9 cellular contexts compared by ENCODE assay signal in genomic region chr4:144355809-144356757, GRCh38.
A peak's percentile ranks its signal among the peaks of the same experiment; 100 is the strongest.
DNase-seq lines count a peak whose midpoint lies in the region; ATAC-seq and TF ChIP-seq lines count a peak whose summit lies in the region.
"Had no signal": no experiment of that assay in that cellular context is flagged by ENCODE, and none has a peak within 500 bp of the region (broad histone marks: within the 10 kb centered on the region; RNA-seq: fewer than 3 reads in every experiment).

No MANE protein-coding gene starts in this region.

- H3K27me3 ChIP-seq in BJ (ENCODE audit: control insufficient read depth, insufficient read depth, low read length), result peaks cover 16% of the 10 kb centered on the region
- no peaks in the 10 kb centered on the region for H3K27me3 ChIP-seq in neuronal stem cell (ENCODE audit: control insufficient read depth in 3 of 3, insufficient read depth in 3 of 3, low read depth in 1 of 3, low read length in 3 of 3)

- no peak overlapping the region for H2BK15ac ChIP-seq in neuronal stem cell (ENCODE audit: low read length)

- WGBS in neuronal stem cell (ENCODE audit: extremely low coverage in 2 of 2, insufficient read length in 2 of 2, insufficient replicate concordance in 1 of 2), 2 donors, result no CpG with 5 or more reads among the region's 10 CpGs

- no peak overlapping the region for H2BK120ac ChIP-seq in neuronal stem cell (ENCODE audit: low read depth, low read length)

- H3K9me3 ChIP-seq in neuronal stem cell (replicated peaks in 1 of 2; ENCODE audit: control insufficient read depth in 2 of 2, insufficient read depth in 1 of 2, low read depth in 1 of 2, low read length in 2 of 2), result no peaks in the 10 kb centered on the region
- H3K9me3 ChIP-seq: neutrophil had no signal

- H2BK12ac ChIP-seq in neuronal stem cell (ENCODE audit: low read length), result no peak overlapping the region

- DNase-seq in BJ (ENCODE audit: low read depth), result peak; percentile 44
- peak; percentile 88 for DNase-seq in NOMO-1 treated with dmso at 0.1 percent for 144 hours (lab: John Stamatoyannopoulos, UW; ENCODE audit: unreplicated experiment)
- DNase-seq in dedifferentiated amniotic fluid mesenchymal stem cell (ENCODE audit: extremely low spot score), result peak; percentile 86
- DNase-seq in neuronal stem cell (ENCODE audit: low spot score), result peak; percentile 80
- no peak for DNase-seq in germinal center (ENCODE audit: low spot score)
- DNase-seq in activated effector memory CD4-positive, alpha-beta T cell treated with Interleukin-2 at 50 U/mL for 16 hours, result no peak

- H3K36me3 ChIP-seq in BJ (ENCODE audit: control insufficient read depth, insufficient read depth, low read length) (no peaks in the 10 kb centered on the region), neuronal stem cell (replicated peaks in 1 of 2; ENCODE audit: control insufficient read depth in 2 of 2, insufficient read depth in 2 of 2, low read length in 2 of 2) (no peaks in the 10 kb centered on the region)
- H3K36me3 ChIP-seq: neutrophil had no signal

- H4K8ac ChIP-seq in neuronal stem cell (ENCODE audit: low read depth, low read length), result no peak overlapping the region

- no peak overlapping the region for H3K4me2 ChIP-seq in neuronal stem cell (ENCODE audit: insufficient read depth, low read length, poor library complexity, severe bottlenecking)

- peak overlapping the region; percentile 76 for H2AFZ ChIP-seq in neuronal stem cell (ENCODE audit: low read length)

- ATAC-seq in GM18873 (IDR thresholded peaks at IDR 0.05; ENCODE audit: low FRiP score, unreplicated experiment) (peak; percentile 95), HG02973 (IDR thresholded peaks at IDR 0.05; ENCODE audit: unreplicated experiment) (peak; percentile 99)

- no peak for TF ChIP-seq CTCF in BJ (IDR thresholded peaks at IDR 0.05; ENCODE audit: insufficient read depth, low read depth, low read length)

- POLR2A ChIA-PET in BJ (lab: Charles Lee), result no interaction called here

- H2AK5ac ChIP-seq in neuronal stem cell (ENCODE audit: low read depth, low read length), result no peak overlapping the region

- H3K4me3 ChIP-seq in BJ (ENCODE audit: low read depth, low read length), result no peak overlapping the region
- H3K4me3 ChIP-seq in neuronal stem cell (ENCODE audit: low read length in 2 of 2), result peak overlapping the region in 1 of 2 donors; percentile 32

- no peak overlapping the region for H4K91ac ChIP-seq in neuronal stem cell (ENCODE audit: low read depth, low read length, poor library complexity)

- no peaks in the 10 kb centered on the region for H3K79me1 ChIP-seq in neuronal stem cell (ENCODE audit: low read depth, low read length)

- peaks cover 19 to 42% of the 10 kb centered on the region in 2 donors for H3K4me1 ChIP-seq in neuronal stem cell (ENCODE audit: control insufficient read depth in 2 of 2, insufficient read depth in 1 of 2, low read depth in 1 of 2, low read length in 2 of 2)

- no peak overlapping the region for H3K9ac ChIP-seq in neuronal stem cell (ENCODE audit: low read depth, low read length, poor library complexity)

- no peak overlapping the region for H3K27ac ChIP-seq in neuronal stem cell (replicated peaks; ENCODE audit: low read length)
- H3K27ac ChIP-seq: neutrophil had no signal

- CTCF ChIA-PET in BJ (lab: Yijun Ruan, JAX), result no interaction called here

- H2BK5ac ChIP-seq in neuronal stem cell (ENCODE audit: low read length), result no peak overlapping the region

- no peak overlapping the region for H3K14ac ChIP-seq in neuronal stem cell (ENCODE audit: low read length)

- no peak overlapping the region for H3K18ac ChIP-seq in neuronal stem cell (ENCODE audit: low read length)

- no peak overlapping the region for H3K23ac ChIP-seq in neuronal stem cell (ENCODE audit: low read depth, low read length, poor library complexity)

- no peak overlapping the region for H3K4ac ChIP-seq in neuronal stem cell (ENCODE audit: low read length)

Comparison
In these comparisons a context has a peak if more than half of its experiments do, and no peak if none do; other contexts are left out.
1. DNase-seq: peak in BJ (single experiment), NOMO-1 treated with dmso at 0.1 percent for 144 hours (single experiment), dedifferentiated amniotic fluid mesenchymal stem cell (single experiment) and neuronal stem cell (single experiment); none in germinal center (single experiment) and activated effector memory CD4-positive, alpha-beta T cell treated with Interleukin-2 at 50 U/mL for 16 hours (single experiment).